20 cellular contexts compared by ENCODE assay signal in genomic region chr14:68856572-68856971, GRCh38.
DNase-seq lines count a peak whose midpoint lies in the region; ATAC-seq and TF ChIP-seq lines count a peak whose summit lies in the region.
"Had no signal": no experiment of that assay in that cellular context is flagged by ENCODE, and none has a peak within 500 bp of the region (broad histone marks: within the 10 kb centered on the region; RNA-seq: fewer than 3 reads in every experiment).

No MANE protein-coding gene starts in this region.

- DNase-seq in AG10803 (ENCODE audit: low read depth) (peak; percentile 65), fibroblast of mammary gland (ENCODE audit: low read depth) (peak; percentile 36), osteocyte (ENCODE audit: extremely low spot score, unreplicated experiment) (no peak)
- DNase-seq in stimulated activated CD4-positive, alpha-beta T cell treated with anti-CD3 and anti-CD28 coated beads, Interleukin-12 subunit alpha, Interleukin-12 subunit beta, amount 100 ng/mL, for 4 hours = no peak
- no peak for DNase-seq in activated CD4-positive, alpha-beta T cell treated with anti-CD3 and anti-CD28 coated beads for 4 hours
- DNase-seq in activated CD4-positive, alpha-beta memory T cell treated with anti-CD3 and anti-CD28 coated beads for 36 hours = no peak
- DNase-seq: CD4-positive, CD25-positive, alpha-beta regulatory T cell; DMS53; H9; IMR-90; Karpas-422; MM.1S; NCI-H1092 treated with DMSO at 0.1 percent for 48 hours; NCI-H2081 treated with DMSO at 0.1 percent for 48 hours; NCI-H510A treated with DMSO at 0.1 percent for 48 hours; NCI-H82; PC-3 had no signal

- peak; percentile 67 for ATAC-seq in SK-N-SH treated with all-trans-retinoic acid at 6 μM for 48 hours
- no peak for ATAC-seq in esophagus mucosa
- ATAC-seq: A549, PC-3 had no signal

- peaks cover 18% of the 10 kb centered on the region for H3K4me1 Mint-ChIP-seq in osteocyte (ENCODE audit: unreplicated experiment)
- peaks cover 4% of the 10 kb centered on the region for H3K4me1 Mint-ChIP-seq in activated CD4-positive, alpha-beta memory T cell treated with anti-CD3 and anti-CD28 coated beads for 36 hours (ENCODE audit: low read depth)
- H3K4me1 Mint-ChIP-seq: CD4-positive, CD25-positive, alpha-beta regulatory T cell had no signal

- peak overlapping the region; percentile 81 for H3K27ac Mint-ChIP-seq in osteocyte (ENCODE audit: unreplicated experiment)
- H3K27ac Mint-ChIP-seq in activated CD4-positive, alpha-beta memory T cell treated with anti-CD3 and anti-CD28 coated beads for 36 hours = no peak overlapping the region
- H3K27ac Mint-ChIP-seq: CD4-positive, CD25-positive, alpha-beta regulatory T cell; H9 had no signal

- no peak overlapping the region for H3K4me3 ChIP-seq in AG10803 (ENCODE audit: low read length)
- no peak overlapping the region for H3K4me3 ChIP-seq in fibroblast of mammary gland (ENCODE audit: control insufficient read depth, low read depth, low read length)
- H3K4me3 ChIP-seq: A549 had no signal

- intact Hi-C loops in activated CD4-positive, alpha-beta memory T cell treated with anti-CD3 and anti-CD28 coated beads for 36 hours (cut with micrococcal nuclease) = no loop called here

- TF ChIP-seq CTCF in AG10803 (conservative IDR thresholded peaks at IDR 0.05; ENCODE audit: low read length) (no peak), fibroblast of mammary gland (conservative IDR thresholded peaks at IDR 0.05; ENCODE audit: control insufficient read depth, insufficient read depth, low read depth, low read length) (no peak), osteocyte (IDR thresholded peaks at IDR 0.05) (no peak)

- no peak overlapping the region for H3K4me3 Mint-ChIP-seq in osteocyte (ENCODE audit: unreplicated experiment)
- no peak overlapping the region for H3K4me3 Mint-ChIP-seq in activated CD4-positive, alpha-beta memory T cell treated with anti-CD3 and anti-CD28 coated beads for 36 hours
- H3K4me3 Mint-ChIP-seq: CD4-positive, CD25-positive, alpha-beta regulatory T cell; H9 had no signal

- H3K27me3 Mint-ChIP-seq in osteocyte (ENCODE audit: unreplicated experiment) = no peaks in the 10 kb centered on the region
- no peaks in the 10 kb centered on the region for H3K27me3 Mint-ChIP-seq in activated CD4-positive, alpha-beta memory T cell treated with anti-CD3 and anti-CD28 coated beads for 36 hours

- H3K36me3 Mint-ChIP-seq in osteocyte (ENCODE audit: unreplicated experiment) = peaks cover 6% of the 10 kb centered on the region
- H3K36me3 Mint-ChIP-seq in activated CD4-positive, alpha-beta memory T cell treated with anti-CD3 and anti-CD28 coated beads for 36 hours = no peaks in the 10 kb centered on the region

- no peaks in the 10 kb centered on the region for H3K9me3 Mint-ChIP-seq in osteocyte (ENCODE audit: unreplicated experiment)
- H3K9me3 Mint-ChIP-seq in activated CD4-positive, alpha-beta memory T cell treated with anti-CD3 and anti-CD28 coated beads for 36 hours = peaks cover 4% of the 10 kb centered on the region
- H3K9me3 Mint-ChIP-seq: CD4-positive, CD25-positive, alpha-beta regulatory T cell had no signal

- POLR2A ChIA-PET in activated CD4-positive, alpha-beta memory T cell treated with anti-CD3 and anti-CD28 coated beads for 36 hours (lab: Charles Lee) = no interaction called here

- CTCF ChIA-PET in activated CD4-positive, alpha-beta memory T cell treated with anti-CD3 and anti-CD28 coated beads for 36 hours (lab: Charles Lee) = no interaction called here

TF ChIP-seq in SK-N-SH treated with all-trans-retinoic acid at 6 μM for 48 hours, 23 proteins besides CTCF, POLR2A, EP300 and RAD21:
- TF ChIP-seq OSR1 (CRISPR knock-in tag; IDR thresholded peaks at IDR 0.05) (no peak), BACH2 (CRISPR knock-in tag; IDR thresholded peaks at IDR 0.05; ENCODE audit: borderline replicate concordance) (no peak), TCF4 (CRISPR knock-in tag; IDR thresholded peaks at IDR 0.05; ENCODE audit: borderline replicate concordance) (peak; percentile 81), ZFP30 (CRISPR knock-in tag; IDR thresholded peaks at IDR 0.05) (no peak)

Comparison
In these comparisons a context has a peak if more than half of its experiments do, and no peak if none do; other contexts are left out.
1. DNase-seq: peak in AG10803 (single experiment) and fibroblast of mammary gland (single experiment); none in osteocyte (single experiment), stimulated activated CD4-positive, alpha-beta T cell treated with anti-CD3 and anti-CD28 coated beads, Interleukin-12 subunit alpha, Interleukin-12 subunit beta, amount 100 ng/mL, for 4 hours (single experiment), activated CD4-positive, alpha-beta T cell treated with anti-CD3 and anti-CD28 coated beads for 4 hours (0 of 2) and activated CD4-positive, alpha-beta memory T cell treated with anti-CD3 and anti-CD28 coated beads for 36 hours (single experiment).